ENCODE assay signal across 15 cellular contexts in genomic region chr15:63986185-63986680, GRCh38.
DNase-seq lines count a peak whose midpoint lies in the region; ATAC-seq and TF ChIP-seq lines count a peak whose summit lies in the region.
"Had no signal": no experiment of that assay in that cellular context is flagged by ENCODE, and none has a peak within 500 bp of the region (broad histone marks: within the 10 kb centered on the region; RNA-seq: fewer than 3 reads in every experiment).

No MANE protein-coding gene starts in this region.

- TF ChIP-seq EP300 in upper lobe of left lung (IDR thresholded peaks at IDR 0.05), result no peak

- intact Hi-C loops in heart right ventricle (cut with DNase I) (loop anchor here in 1 of 10 donors (5.0 kb wide), 1 partner anchor 61 kb away; the partner anchor contains the start of gene DAPK2), left ventricle myocardium superior (cut with micrococcal nuclease) (no loop called here), OCI-LY7 (cut with micrococcal nuclease; ENCODE audit: unreplicated experiment) (no loop called here)

- no peaks in the 10 kb centered on the region for H3K9me3 ChIP-seq in heart right ventricle
- H3K9me3 ChIP-seq in OCI-LY7 (ENCODE audit: low read length), result no peaks in the 10 kb centered on the region
- no peaks in the 10 kb centered on the region for H3K9me3 ChIP-seq in upper lobe of left lung
- H3K9me3 ChIP-seq: esophagus muscularis mucosa had no signal

- DNase-seq in heart right ventricle (no peak), left ventricle myocardium superior (no peak), OCI-LY7 (ENCODE audit: low spot score) (no peak), mesenteric fat pad (ENCODE audit: low spot score) (peak; percentile 24), upper lobe of left lung (no peak), activated gamma-delta T cell (lab: John Stamatoyannopoulos, UW) (no peak), NCI-H2081 treated with DMSO at 0.1 percent for 48 hours (lab: John Stamatoyannopoulos, UW) (no peak)
- DNase-seq: ACHN, mammary epithelial cell, NCI-H774, occipital lobe, SHP77, trophoblast cell had no signal

- H3K27me3 ChIP-seq in heart right ventricle, result no peaks in the 10 kb centered on the region
- no peaks in the 10 kb centered on the region for H3K27me3 ChIP-seq in upper lobe of left lung
- H3K27me3 ChIP-seq: esophagus muscularis mucosa had no signal

- H3K4me2 ChIP-seq in OCI-LY7 (ENCODE audit: low read length), result peak overlapping the region; percentile 42

- H4K20me1 ChIP-seq in OCI-LY7 (ENCODE audit: insufficient read depth, low read length), result no peaks in the 10 kb centered on the region

- TF ChIP-seq CTCF in heart right ventricle (IDR thresholded peaks at IDR 0.05) (no peak), OCI-LY7 (conservative IDR thresholded peaks at IDR 0.05; ENCODE audit: low read length) (no peak), upper lobe of left lung (IDR thresholded peaks at IDR 0.05) (no peak)

- H3K4me3 ChIP-seq in heart right ventricle (no peak overlapping the region), OCI-LY7 (ENCODE audit: low read depth, low read length, poor library complexity, severe bottlenecking) (no peak overlapping the region), upper lobe of left lung (no peak overlapping the region)
- H3K4me3 ChIP-seq: esophagus muscularis mucosa had no signal

- H2AFZ ChIP-seq in OCI-LY7 (ENCODE audit: low read length), result peak overlapping the region; percentile 79

- no peak for TF ChIP-seq POLR2A in upper lobe of left lung (IDR thresholded peaks at IDR 0.05)

- 74 to 80% methylated on average over 6 of the region's 6 CpGs for WGBS in heart right ventricle, 2 donors
- 77 to 78% methylated on average over 6 of the region's 6 CpGs for WGBS in upper lobe of left lung, 2 donors

- CTCF ChIA-PET in OCI-LY7 (lab: Charles Lee; ENCODE audit: unreplicated experiment), result interaction anchor here (0.6 kb wide), 1 partner anchor 460 kb away, joined by 3 read pairs; no protein-coding TSS in a partner anchor

- POLR2A ChIA-PET in OCI-LY7 (lab: Charles Lee), result interaction anchor here (1.0 kb wide), 1 partner anchor 18 kb away, joined by 3 read pairs; no protein-coding TSS in a partner anchor

- H3K79me2 ChIP-seq in OCI-LY7 (ENCODE audit: insufficient read depth, low read depth, low read length), result no peaks in the 10 kb centered on the region

- H3K27ac ChIP-seq in heart right ventricle (peak overlapping the region; percentile 76 to 91 (median 88)), OCI-LY7 (ENCODE audit: low read depth, low read length, poor library complexity, severe bottlenecking) (peak overlapping the region; percentile 44), upper lobe of left lung (peak overlapping the region; percentile 69 to 83 (median 76))

- H3K36me3 ChIP-seq in heart right ventricle (peaks cover 0 to 1% (median 0%) of the 10 kb centered on the region in 9 donors), OCI-LY7 (ENCODE audit: insufficient read depth, low read length) (no peaks in the 10 kb centered on the region), upper lobe of left lung (peaks cover 0 to 8% (median 0%) of the 10 kb centered on the region in 4 donors)
- H3K36me3 ChIP-seq: esophagus muscularis mucosa had no signal

- H3K4me1 ChIP-seq in heart right ventricle, result peaks cover 38 to 85% (median 77%) of the 10 kb centered on the region in 9 donors
- peaks cover 49% of the 10 kb centered on the region for H3K4me1 ChIP-seq in OCI-LY7 (ENCODE audit: insufficient read depth, low read length, poor library complexity, severe bottlenecking)
- peaks cover 37 to 73% (median 55%) of the 10 kb centered on the region in 4 donors for H3K4me1 ChIP-seq in upper lobe of left lung

- BruUV-seq in OCI-LY7 (replicated peaks; lab: Mats Ljungman, UMichigan), result no TSS peak

- H3K9me2 ChIP-seq in OCI-LY7 (ENCODE audit: insufficient read depth, low read length), result no peaks in the 10 kb centered on the region

- ATAC-seq in heart right ventricle (no peak), left ventricle myocardium superior (no peak), upper lobe of left lung (ENCODE audit: low FRiP score in 2 of 2) (no peak), GM19463 (IDR thresholded peaks at IDR 0.05; ENCODE audit: unreplicated experiment) (no peak)
